In genomic region chr5:33649801-33650482, GRCh38 we compare ENCODE assay signal across 15 cellular contexts.
A peak's percentile ranks its signal among the peaks of the same experiment; 100 is the strongest.
DNase-seq lines count a peak whose midpoint lies in the region; ATAC-seq and TF ChIP-seq lines count a peak whose summit lies in the region.
"Had no signal": no experiment of that assay in that cellular context is flagged by ENCODE, and none has a peak within 500 bp of the region (broad histone marks: within the 10 kb centered on the region; RNA-seq: fewer than 3 reads in every experiment).

No MANE protein-coding gene starts in this region.

- H2AFZ ChIP-seq in neuronal stem cell (ENCODE audit: low read length) = no peak overlapping the region

- H3K27ac ChIP-seq in RWPE1 (no peak overlapping the region), neuronal stem cell (replicated peaks; ENCODE audit: low read length) (no peak overlapping the region)
- H3K27ac ChIP-seq: upper lobe of right lung had no signal

- peaks cover 8 to 17% of the 10 kb centered on the region in 2 donors for H3K4me1 ChIP-seq in neuronal stem cell (ENCODE audit: control insufficient read depth in 2 of 2, insufficient read depth in 1 of 2, low read depth in 1 of 2, low read length in 2 of 2)
- H3K4me1 ChIP-seq: upper lobe of right lung had no signal

- no peak overlapping the region for H2BK120ac ChIP-seq in neuronal stem cell (ENCODE audit: low read depth, low read length)

- no peaks in the 10 kb centered on the region for H3K4me1 Mint-ChIP-seq in activated T-cell treated with anti-CD3 and anti-CD28 coated beads, Interleukin-2, amount 50 U/mL, for 24 hours (ENCODE audit: low read depth)
- H3K4me1 Mint-ChIP-seq in stimulated activated naive CD8-positive, alpha-beta T cell treated with anti-CD3 and anti-CD28 coated beads, Interleukin-15, amount 100 ng/mL, for 72 hours = no peaks in the 10 kb centered on the region
- H3K4me1 Mint-ChIP-seq: activated CD4-positive, alpha-beta T cell treated with anti-CD3 and anti-CD28 coated beads, Interleukin-2, amount 10 ng/mL, durations not matched to agents 7 days and 5 days; naive B cell had no signal

- no peak for ATAC-seq in stimulated activated naive CD8-positive, alpha-beta T cell treated with anti-CD3 and anti-CD28 coated beads, Interleukin-15, amount 100 ng/mL, for 72 hours
- ATAC-seq: upper lobe of right lung had no signal

- no peak overlapping the region for H3K27ac Mint-ChIP-seq in activated T-cell treated with anti-CD3 and anti-CD28 coated beads, Interleukin-2, amount 50 U/mL, for 24 hours
- no peak overlapping the region for H3K27ac Mint-ChIP-seq in stimulated activated naive CD8-positive, alpha-beta T cell treated with anti-CD3 and anti-CD28 coated beads, Interleukin-15, amount 100 ng/mL, for 72 hours
- H3K27ac Mint-ChIP-seq: activated CD4-positive, alpha-beta T cell treated with anti-CD3 and anti-CD28 coated beads, Interleukin-2, amount 10 ng/mL, durations not matched to agents 7 days and 5 days; naive B cell had no signal

- H3K4me2 ChIP-seq in neuronal stem cell (ENCODE audit: insufficient read depth, low read length, poor library complexity, severe bottlenecking) = no peak overlapping the region

- no peak overlapping the region for H3K9ac ChIP-seq in neuronal stem cell (ENCODE audit: low read depth, low read length, poor library complexity)

- H3K9me3 Mint-ChIP-seq in activated T-cell treated with anti-CD3 and anti-CD28 coated beads, Interleukin-2, amount 50 U/mL, for 24 hours = no peaks in the 10 kb centered on the region
- H3K9me3 Mint-ChIP-seq in stimulated activated naive CD8-positive, alpha-beta T cell treated with anti-CD3 and anti-CD28 coated beads, Interleukin-15, amount 100 ng/mL, for 72 hours = peaks cover 5 to 8% of the 10 kb centered on the region in 2 donors
- H3K9me3 Mint-ChIP-seq: activated CD4-positive, alpha-beta T cell treated with anti-CD3 and anti-CD28 coated beads, Interleukin-2, amount 10 ng/mL, durations not matched to agents 7 days and 5 days had no signal

- DNase-seq in EL (peak; percentile 88), RWPE1 (ENCODE audit: low spot score) (peak; percentile 18), epithelial cell of proximal tubule (ENCODE audit: low read depth) (peak; percentile 52), neuronal stem cell (ENCODE audit: low spot score) (peak; percentile 35), GF-D8 (lab: John Stamatoyannopoulos, UW) (no peak), NCI-H524 (lab: John Stamatoyannopoulos, UW) (no peak)
- DNase-seq in activated T-cell treated with anti-CD3 and anti-CD28 coated beads, Interleukin-2, amount 50 U/mL, for 24 hours = no peak
- no peak for DNase-seq in stimulated activated naive CD8-positive, alpha-beta T cell treated with anti-CD3 and anti-CD28 coated beads, Interleukin-15, amount 100 ng/mL, for 72 hours
- DNase-seq: activated CD4-positive, alpha-beta T cell treated with anti-CD3 and anti-CD28 coated beads, Interleukin-2, amount 10 ng/mL, durations not matched to agents 7 days and 5 days; activated naive CD4-positive, alpha-beta T cell; dermis blood vessel endothelial cell; MM.1S; naive B cell; NCI-H510A treated with DMSO at 0.1 percent for 48 hours; upper lobe of right lung had no signal

- H3K36me3 ChIP-seq in neuronal stem cell (replicated peaks in 1 of 2; ENCODE audit: control insufficient read depth in 2 of 2, insufficient read depth in 2 of 2, low read length in 2 of 2) = peaks cover 4 to 59% of the 10 kb centered on the region in 2 donors
- H3K36me3 ChIP-seq: upper lobe of right lung had no signal

- no peak overlapping the region for H4K8ac ChIP-seq in neuronal stem cell (ENCODE audit: low read depth, low read length)

- H3K27me3 Mint-ChIP-seq in activated T-cell treated with anti-CD3 and anti-CD28 coated beads, Interleukin-2, amount 50 U/mL, for 24 hours = no peaks in the 10 kb centered on the region
- H3K27me3 Mint-ChIP-seq in stimulated activated naive CD8-positive, alpha-beta T cell treated with anti-CD3 and anti-CD28 coated beads, Interleukin-15, amount 100 ng/mL, for 72 hours = no peaks in the 10 kb centered on the region
- H3K27me3 Mint-ChIP-seq: naive B cell had no signal

- TF ChIP-seq CTCF in RWPE1 (conservative IDR thresholded peaks at IDR 0.05; ENCODE audit: low read depth) = no peak
- TF ChIP-seq CTCF in epithelial cell of proximal tubule (conservative IDR thresholded peaks at IDR 0.05; ENCODE audit: low read depth, low read length) = no peak

- CTCF ChIA-PET in RWPE1 (lab: Yijun Ruan, JAX) = interaction anchor here (0.7 kb wide), 3 partner anchors 9 to 1164 kb away, joined by 3 to 5 read pairs (median 4); no protein-coding TSS in a partner anchor

- no peak overlapping the region for H3K14ac ChIP-seq in neuronal stem cell (ENCODE audit: low read length)

- H2AK5ac ChIP-seq in neuronal stem cell (ENCODE audit: low read depth, low read length) = no peak overlapping the region

- H4K91ac ChIP-seq in neuronal stem cell (ENCODE audit: low read depth, low read length, poor library complexity) = no peak overlapping the region

- peaks cover 0 to 31% of the 10 kb centered on the region in 2 donors for H3K9me3 ChIP-seq in neuronal stem cell (replicated peaks in 1 of 2; ENCODE audit: control insufficient read depth in 2 of 2, insufficient read depth in 1 of 2, low read depth in 1 of 2, low read length in 2 of 2)
- H3K9me3 ChIP-seq: upper lobe of right lung had no signal

- no peak overlapping the region for H3K18ac ChIP-seq in neuronal stem cell (ENCODE audit: low read length)

- H3K23ac ChIP-seq in neuronal stem cell (ENCODE audit: low read depth, low read length, poor library complexity) = no peak overlapping the region

- H2BK12ac ChIP-seq in neuronal stem cell (ENCODE audit: low read length) = no peak overlapping the region

- H2BK15ac ChIP-seq in neuronal stem cell (ENCODE audit: low read length) = no peak overlapping the region

- H3K4me3 Mint-ChIP-seq in activated T-cell treated with anti-CD3 and anti-CD28 coated beads, Interleukin-2, amount 50 U/mL, for 24 hours = no peak overlapping the region
- H3K4me3 Mint-ChIP-seq in stimulated activated naive CD8-positive, alpha-beta T cell treated with anti-CD3 and anti-CD28 coated beads, Interleukin-15, amount 100 ng/mL, for 72 hours = no peak overlapping the region
- H3K4me3 Mint-ChIP-seq: activated CD4-positive, alpha-beta T cell treated with anti-CD3 and anti-CD28 coated beads, Interleukin-2, amount 10 ng/mL, durations not matched to agents 7 days and 5 days had no signal

- no peaks in the 10 kb centered on the region for H3K36me3 Mint-ChIP-seq in activated T-cell treated with anti-CD3 and anti-CD28 coated beads, Interleukin-2, amount 50 U/mL, for 24 hours (ENCODE audit: low read depth)
- H3K36me3 Mint-ChIP-seq: naive B cell had no signal

- no peaks in the 10 kb centered on the region for H3K79me1 ChIP-seq in neuronal stem cell (ENCODE audit: low read depth, low read length)

- POLR2A ChIA-PET in RWPE1 (lab: Yijun Ruan, JAX; ENCODE audit: low non-redundant PET) = no interaction called here

- no peak overlapping the region for H3K4ac ChIP-seq in neuronal stem cell (ENCODE audit: low read length)

- no peaks in the 10 kb centered on the region for H3K27me3 ChIP-seq in neuronal stem cell (ENCODE audit: control insufficient read depth in 3 of 3, insufficient read depth in 3 of 3, low read depth in 1 of 3, low read length in 3 of 3)
- H3K27me3 ChIP-seq: upper lobe of right lung had no signal

- WGBS in neuronal stem cell (ENCODE audit: extremely low coverage in 2 of 2, insufficient read length in 2 of 2, insufficient replicate concordance in 1 of 2), 2 donors = no CpG with 5 or more reads among the region's 1 CpG

- no peak overlapping the region for H3K4me3 ChIP-seq in epithelial cell of proximal tubule (ENCODE audit: low read depth, low read length)
- no peak overlapping the region for H3K4me3 ChIP-seq in neuronal stem cell (ENCODE audit: low read length in 2 of 2)
- H3K4me3 ChIP-seq: upper lobe of right lung had no signal

- H2BK5ac ChIP-seq in neuronal stem cell (ENCODE audit: low read length) = no peak overlapping the region

Comparison
In these comparisons a context has a peak if more than half of its experiments do, and no peak if none do; other contexts are left out.
1. DNase-seq: peak in EL (single experiment), RWPE1 (single experiment), epithelial cell of proximal tubule (single experiment) and neuronal stem cell (single experiment); none in GF-D8 (single experiment), activated T-cell treated with anti-CD3 and anti-CD28 coated beads, Interleukin-2, amount 50 U/mL, for 24 hours (single experiment), stimulated activated naive CD8-positive, alpha-beta T cell treated with anti-CD3 and anti-CD28 coated beads, Interleukin-15, amount 100 ng/mL, for 72 hours (0 of 2) and NCI-H524 (0 of 2).